ENCODE assay signal across 26 cellular contexts in genomic region chr3:107077391-107077790, GRCh38.
"Had no signal": no experiment of that assay in that cellular context is flagged by ENCODE, and none has a peak within 500 bp of the region (broad histone marks: within the 10 kb centered on the region; RNA-seq: fewer than 3 reads in every experiment).

No MANE protein-coding gene starts in this region.

- ATAC-seq: activated CD4-positive, alpha-beta T cell treated with anti-CD3 and anti-CD28 coated beads for 36 hours; activated T-cell treated with anti-CD3 and anti-CD28 coated beads, Interleukin-2, amount 50 U/mL, for 4 hours; left lobe of liver; naive thymus-derived CD8-positive, alpha-beta T cell; right cardiac atrium; T-helper 17 cell had no signal

- H3K27ac Mint-ChIP-seq: activated B cell treated with CpG ODN at 0.5 μM for 24 hours; activated CD4-positive, alpha-beta T cell treated with anti-CD3 and anti-CD28 coated beads for 36 hours; activated naive CD8-positive, alpha-beta T cell; activated T-helper 2 cell treated with anti-CD3 and anti-CD28 coated beads, Interferon-gamma antibody, Interleukin-2, Interleukin-4, amounts not matched to agents 10 μg/mL and 5 μg/mL and 100 μg/mL, durations not matched to agents 14 hours and 24 hours and 36 hours; endodermal cell; naive thymus-derived CD8-positive, alpha-beta T cell; neural progenitor cell; stimulated activated naive CD8-positive, alpha-beta T cell treated with anti-CD3 and anti-CD28 coated beads, Interleukin-15, Interleukin-2, amounts not matched to agents 100 ng/mL and 50 ng/mL, for 24 hours; T-helper 17 cell had no signal

- DNase-seq: activated B cell treated with CpG ODN at 0.5 μM for 24 hours; activated CD4-positive, alpha-beta T cell treated with anti-CD3 and anti-CD28 coated beads for 36 hours; activated CD4-positive, alpha-beta T cell treated with anti-CD3 and anti-CD28 coated beads, Interleukin-2, amount 50 U/mL, for 4 hours; activated CD8-positive, alpha-beta memory T cell treated with anti-CD3 and anti-CD28 coated beads, Interleukin-2, amount 50 U/mL, for 48 hours; activated naive CD4-positive, alpha-beta T cell; activated T-cell treated with anti-CD3 and anti-CD28 coated beads, Interleukin-2, amount 50 U/mL, for 4 hours; adrenal gland; endodermal cell; esophagus squamous epithelium; kidney; naive thymus-derived CD8-positive, alpha-beta T cell; right cardiac atrium; stimulated activated CD4-positive, alpha-beta T cell treated with anti-CD3 and anti-CD28 coated beads, Interleukin-4, amount 100 ng/mL, for 24 hours; T-helper 17 cell; trophoblast cell; uterus had no signal

- H3K27me3 Mint-ChIP-seq: activated B cell treated with CpG ODN at 0.5 μM for 24 hours; activated CD4-positive, alpha-beta T cell treated with anti-CD3 and anti-CD28 coated beads for 36 hours; activated naive CD8-positive, alpha-beta T cell; stimulated activated naive CD8-positive, alpha-beta T cell treated with anti-CD3 and anti-CD28 coated beads, Interleukin-15, Interleukin-2, amounts not matched to agents 100 ng/mL and 50 ng/mL, for 24 hours had no signal

- H3K4me3 Mint-ChIP-seq: activated B cell treated with CpG ODN at 0.5 μM for 24 hours; activated CD4-positive, alpha-beta T cell treated with anti-CD3 and anti-CD28 coated beads for 36 hours; activated naive CD8-positive, alpha-beta T cell; activated T-cell treated with anti-CD3 and anti-CD28 coated beads, Interleukin-2, amount 50 U/mL, for 4 hours; endodermal cell; naive thymus-derived CD8-positive, alpha-beta T cell; neural progenitor cell; stimulated activated naive CD8-positive, alpha-beta T cell treated with anti-CD3 and anti-CD28 coated beads, Interleukin-15, Interleukin-2, amounts not matched to agents 100 ng/mL and 50 ng/mL, for 24 hours; T-helper 17 cell had no signal

- H3K4me1 Mint-ChIP-seq: activated B cell treated with CpG ODN at 0.5 μM for 24 hours; activated CD4-positive, alpha-beta T cell treated with anti-CD3 and anti-CD28 coated beads for 36 hours; endodermal cell; naive thymus-derived CD8-positive, alpha-beta T cell; neural progenitor cell; T-helper 17 cell had no signal

- H3K27ac ChIP-seq: adrenal gland, breast epithelium, coronary artery, esophagus squamous epithelium, neural progenitor cell, prostate gland, suprapubic skin, uterus had no signal

- H3K27me3 ChIP-seq: adrenal gland, breast epithelium, esophagus squamous epithelium, neural progenitor cell, suprapubic skin, uterus had no signal

- H3K36me3 Mint-ChIP-seq: activated naive CD8-positive, alpha-beta T cell; naive thymus-derived CD8-positive, alpha-beta T cell; neural progenitor cell had no signal

- H3K9me3 ChIP-seq: adrenal gland, breast epithelium, esophagus squamous epithelium, prostate gland, suprapubic skin, uterus had no signal

- H3K4me1 ChIP-seq: adrenal gland, breast epithelium, esophagus squamous epithelium, neural progenitor cell, prostate gland, suprapubic skin, uterus had no signal

- H3K4me3 ChIP-seq: adrenal gland, breast epithelium, coronary artery, esophagus squamous epithelium, lung, neural progenitor cell, prostate gland, suprapubic skin, uterus had no signal

- H3K9me3 Mint-ChIP-seq: activated B cell treated with CpG ODN at 0.5 μM for 24 hours; activated T-cell treated with anti-CD3 and anti-CD28 coated beads, Interleukin-2, amount 50 U/mL, for 4 hours; activated T-helper 2 cell treated with anti-CD3 and anti-CD28 coated beads, Interferon-gamma antibody, Interleukin-2, Interleukin-4, amounts not matched to agents 10 μg/mL and 5 μg/mL and 100 μg/mL, durations not matched to agents 14 hours and 24 hours and 36 hours; endodermal cell; naive thymus-derived CD8-positive, alpha-beta T cell; neural progenitor cell; stimulated activated naive CD8-positive, alpha-beta T cell treated with anti-CD3 and anti-CD28 coated beads, Interleukin-15, Interleukin-2, amounts not matched to agents 100 ng/mL and 50 ng/mL, for 24 hours had no signal

- H3K36me3 ChIP-seq: adrenal gland, breast epithelium, esophagus squamous epithelium, neural progenitor cell, prostate gland, suprapubic skin, uterus had no signal
